1 cellular context compared by ENCODE assay signal in the genomic region with DNA sequence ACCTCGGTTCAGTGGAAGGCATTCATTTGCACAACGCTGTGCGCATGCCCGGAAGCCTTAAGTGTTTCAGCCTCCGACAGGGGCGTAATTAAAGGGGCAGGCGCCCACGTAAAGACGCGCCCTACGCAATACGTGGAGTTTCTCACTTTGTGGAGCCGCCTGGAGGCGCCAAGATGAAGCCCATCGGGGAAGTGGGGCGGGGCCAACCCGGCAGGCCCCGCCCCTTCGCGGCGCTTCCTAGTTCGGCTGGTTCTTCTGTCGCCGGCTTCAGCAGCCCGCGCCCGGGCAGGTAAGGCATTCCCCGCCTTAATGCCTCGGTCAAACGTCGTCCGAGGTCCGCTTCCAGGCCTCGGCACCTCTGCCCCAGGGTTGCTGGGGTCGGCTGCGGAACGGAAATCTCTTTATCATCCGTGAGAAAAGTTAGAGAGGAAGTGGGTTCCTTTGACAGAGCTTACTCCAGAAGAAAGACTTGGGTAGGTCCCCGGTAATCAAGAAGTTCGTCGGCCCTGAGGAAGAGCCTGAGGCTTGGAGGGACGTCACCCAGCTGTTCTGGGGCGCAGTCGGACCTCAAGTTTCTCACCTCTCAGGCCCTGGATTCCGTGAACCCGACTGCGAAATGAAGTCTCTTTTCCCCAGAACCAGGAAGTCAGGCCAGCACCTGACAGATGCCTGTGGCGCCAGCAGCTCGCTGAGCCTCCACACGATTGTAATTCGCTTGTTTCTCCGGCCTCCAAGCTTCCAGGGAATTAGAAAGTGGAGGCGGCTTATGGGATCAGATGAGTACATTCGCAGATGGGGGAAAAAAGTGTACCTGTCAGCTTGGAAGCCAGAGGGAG.
TF ChIP-seq lines count a peak whose summit lies in the region.

A gene (plus strand): TSS at position 224 of the 836 bp plus-strand sequence. CDS start 9,161 bp downstream, outside the sequence.
A gene with protein sequence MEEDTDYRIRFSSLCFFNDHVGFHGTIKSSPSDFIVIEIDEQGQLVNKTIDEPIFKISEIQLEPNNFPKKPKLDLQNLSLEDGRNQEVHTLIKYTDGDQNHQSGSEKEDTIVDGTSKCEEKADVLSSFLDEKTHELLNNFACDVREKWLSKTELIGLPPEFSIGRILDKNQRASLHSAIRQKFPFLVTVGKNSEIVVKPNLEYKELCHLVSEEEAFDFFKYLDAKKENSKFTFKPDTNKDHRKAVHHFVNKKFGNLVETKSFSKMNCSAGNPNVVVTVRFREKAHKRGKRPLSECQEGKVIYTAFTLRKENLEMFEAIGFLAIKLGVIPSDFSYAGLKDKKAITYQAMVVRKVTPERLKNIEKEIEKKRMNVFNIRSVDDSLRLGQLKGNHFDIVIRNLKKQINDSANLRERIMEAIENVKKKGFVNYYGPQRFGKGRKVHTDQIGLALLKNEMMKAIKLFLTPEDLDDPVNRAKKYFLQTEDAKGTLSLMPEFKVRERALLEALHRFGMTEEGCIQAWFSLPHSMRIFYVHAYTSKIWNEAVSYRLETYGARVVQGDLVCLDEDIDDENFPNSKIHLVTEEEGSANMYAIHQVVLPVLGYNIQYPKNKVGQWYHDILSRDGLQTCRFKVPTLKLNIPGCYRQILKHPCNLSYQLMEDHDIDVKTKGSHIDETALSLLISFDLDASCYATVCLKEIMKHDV (minus strand): TSS at position 63 of the 836 bp plus-strand sequence. CDS start 3,545 bp downstream, outside the sequence.

TF ChIP-seq in GM12878, 131 proteins besides CTCF, POLR2A, EP300 and RAD21 (continued from another document and continues in another):
- TF ChIP-seq, protein P1, sequence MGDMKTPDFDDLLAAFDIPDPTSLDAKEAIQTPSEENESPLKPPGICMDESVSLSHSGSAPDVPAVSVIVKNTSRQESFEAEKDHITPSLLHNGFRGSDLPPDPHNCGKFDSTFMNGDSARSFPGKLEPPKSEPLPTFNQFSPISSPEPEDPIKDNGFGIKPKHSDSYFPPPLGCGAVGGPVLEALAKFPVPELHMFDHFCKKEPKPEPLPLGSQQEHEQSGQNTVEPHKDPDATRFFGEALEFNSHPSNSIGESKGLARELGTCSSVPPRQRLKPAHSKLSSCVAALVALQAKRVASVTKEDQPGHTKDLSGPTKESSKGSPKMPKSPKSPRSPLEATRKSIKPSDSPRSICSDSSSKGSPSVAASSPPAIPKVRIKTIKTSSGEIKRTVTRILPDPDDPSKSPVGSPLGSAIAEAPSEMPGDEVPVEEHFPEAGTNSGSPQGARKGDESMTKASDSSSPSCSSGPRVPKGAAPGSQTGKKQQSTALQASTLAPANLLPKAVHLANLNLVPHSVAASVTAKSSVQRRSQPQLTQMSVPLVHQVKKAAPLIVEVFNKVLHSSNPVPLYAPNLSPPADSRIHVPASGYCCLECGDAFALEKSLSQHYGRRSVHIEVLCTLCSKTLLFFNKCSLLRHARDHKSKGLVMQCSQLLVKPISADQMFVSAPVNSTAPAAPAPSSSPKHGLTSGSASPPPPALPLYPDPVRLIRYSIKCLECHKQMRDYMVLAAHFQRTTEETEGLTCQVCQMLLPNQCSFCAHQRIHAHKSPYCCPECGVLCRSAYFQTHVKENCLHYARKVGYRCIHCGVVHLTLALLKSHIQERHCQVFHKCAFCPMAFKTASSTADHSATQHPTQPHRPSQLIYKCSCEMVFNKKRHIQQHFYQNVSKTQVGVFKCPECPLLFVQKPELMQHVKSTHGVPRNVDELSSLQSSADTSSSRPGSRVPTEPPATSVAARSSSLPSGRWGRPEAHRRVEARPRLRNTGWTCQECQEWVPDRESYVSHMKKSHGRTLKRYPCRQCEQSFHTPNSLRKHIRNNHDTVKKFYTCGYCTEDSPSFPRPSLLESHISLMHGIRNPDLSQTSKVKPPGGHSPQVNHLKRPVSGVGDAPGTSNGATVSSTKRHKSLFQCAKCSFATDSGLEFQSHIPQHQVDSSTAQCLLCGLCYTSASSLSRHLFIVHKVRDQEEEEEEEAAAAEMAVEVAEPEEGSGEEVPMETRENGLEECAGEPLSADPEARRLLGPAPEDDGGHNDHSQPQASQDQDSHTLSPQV (IDR thresholded peaks at IDR 0.05) = no peak
- TF ChIP-seq, protein P2, sequence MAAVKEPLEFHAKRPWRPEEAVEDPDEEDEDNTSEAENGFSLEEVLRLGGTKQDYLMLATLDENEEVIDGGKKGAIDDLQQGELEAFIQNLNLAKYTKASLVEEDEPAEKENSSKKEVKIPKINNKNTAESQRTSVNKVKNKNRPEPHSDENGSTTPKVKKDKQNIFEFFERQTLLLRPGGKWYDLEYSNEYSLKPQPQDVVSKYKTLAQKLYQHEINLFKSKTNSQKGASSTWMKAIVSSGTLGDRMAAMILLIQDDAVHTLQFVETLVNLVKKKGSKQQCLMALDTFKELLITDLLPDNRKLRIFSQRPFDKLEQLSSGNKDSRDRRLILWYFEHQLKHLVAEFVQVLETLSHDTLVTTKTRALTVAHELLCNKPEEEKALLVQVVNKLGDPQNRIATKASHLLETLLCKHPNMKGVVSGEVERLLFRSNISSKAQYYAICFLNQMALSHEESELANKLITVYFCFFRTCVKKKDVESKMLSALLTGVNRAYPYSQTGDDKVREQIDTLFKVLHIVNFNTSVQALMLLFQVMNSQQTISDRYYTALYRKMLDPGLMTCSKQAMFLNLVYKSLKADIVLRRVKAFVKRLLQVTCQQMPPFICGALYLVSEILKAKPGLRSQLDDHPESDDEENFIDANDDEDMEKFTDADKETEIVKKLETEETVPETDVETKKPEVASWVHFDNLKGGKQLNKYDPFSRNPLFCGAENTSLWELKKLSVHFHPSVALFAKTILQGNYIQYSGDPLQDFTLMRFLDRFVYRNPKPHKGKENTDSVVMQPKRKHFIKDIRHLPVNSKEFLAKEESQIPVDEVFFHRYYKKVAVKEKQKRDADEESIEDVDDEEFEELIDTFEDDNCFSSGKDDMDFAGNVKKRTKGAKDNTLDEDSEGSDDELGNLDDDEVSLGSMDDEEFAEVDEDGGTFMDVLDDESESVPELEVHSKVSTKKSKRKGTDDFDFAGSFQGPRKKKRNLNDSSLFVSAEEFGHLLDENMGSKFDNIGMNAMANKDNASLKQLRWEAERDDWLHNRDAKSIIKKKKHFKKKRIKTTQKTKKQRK (IDR thresholded peaks at IDR 0.05; ENCODE audit: low read depth, low read length) = no peak
- TF ChIP-seq CBX3 (IDR thresholded peaks at IDR 0.05; ENCODE audit: borderline replicate concordance, low read depth) (no peak), RELA (IDR thresholded peaks at IDR 0.05; ENCODE audit: borderline replicate concordance, partially characterized antibody) (no peak), KAT2A (conservative IDR thresholded peaks at IDR 0.05; ENCODE audit: control insufficient read depth, low read depth, low read length) (no peak), PAX8 (IDR thresholded peaks at IDR 0.05) (no peak), NR2C1 (IDR thresholded peaks at IDR 0.05) (no peak; the same call in 1 of the 2 replicates), NR2C2 (IDR thresholded peaks at IDR 0.05; ENCODE audit: borderline replicate concordance, control insufficient read depth, insufficient read length, low read depth) (no peak), PML (IDR thresholded peaks at IDR 0.05; ENCODE audit: low read length) (peak; percentile 92), MTA2 (IDR thresholded peaks at IDR 0.05; ENCODE audit: low read depth) (no peak), ZNF24 (IDR thresholded peaks at IDR 0.05) (no peak), TCF3 (IDR thresholded peaks at IDR 0.05; ENCODE audit: borderline replicate concordance, insufficient read depth, low read depth, low read length) (0 out of 2 replicates have a peak, but pooled peaks have one; percentile 40), EED (IDR thresholded peaks at IDR 0.05; ENCODE audit: low read depth) (peak; percentile 43; the same call in 1 of the 2 replicates), EGR1 (IDR thresholded peaks at IDR 0.05; ENCODE audit: borderline replicate concordance in 1 of 2, low read depth in 2 of 2, low read length in 2 of 2) (peak; percentile 45 to 92; a peak in 2 of 3 replicates), STAT1 (conservative IDR thresholded peaks at IDR 0.05) (no peak), CHD4 (IDR thresholded peaks at IDR 0.05) (no peak), CHD2 (IDR thresholded peaks at IDR 0.05; ENCODE audit: borderline replicate concordance, low read depth, low read length) (no peak), MXI1 (IDR thresholded peaks at IDR 0.05; ENCODE audit: low read depth, low read length) (peak; percentile 44; the same call in 1 of the 2 replicates), JUNB (IDR thresholded peaks at IDR 0.05) (no peak), ZNF217 (IDR thresholded peaks at IDR 0.05) (no peak), SMAD1 (IDR thresholded peaks at IDR 0.05; ENCODE audit: low read depth, partially characterized antibody) (no peak), NFIC (IDR thresholded peaks at IDR 0.05; ENCODE audit: low read depth, low read length) (no peak), RAD51 (IDR thresholded peaks at IDR 0.05) (peak; percentile 39; the same call in 1 of the 2 replicates), BHLHE40 (IDR thresholded peaks at IDR 0.05; ENCODE audit: borderline replicate concordance in 1 of 2, low read depth in 2 of 2, low read length in 1 of 2) (no peak), BCL11A (IDR thresholded peaks at IDR 0.05; ENCODE audit: low read depth, low read length) (no peak), ZNF207 (IDR thresholded peaks at IDR 0.05; ENCODE audit: borderline replicate concordance) (no peak), YBX1 (IDR thresholded peaks at IDR 0.05) (no peak), NRF1 (conservative IDR thresholded peaks at IDR 0.05; ENCODE audit: low read depth, low read length) (peak; percentile 66), MEF2B (IDR thresholded peaks at IDR 0.05; ENCODE audit: partially characterized antibody, poor library complexity, severe bottlenecking) (no peak), FOXM1 (IDR thresholded peaks at IDR 0.05; ENCODE audit: low read depth, low read length) (no peak), POLR2AphosphoS5 (IDR thresholded peaks at IDR 0.05; ENCODE audit: low read length) (peak; percentile 93), ZBED1 (IDR thresholded peaks at IDR 0.05; ENCODE audit: borderline replicate concordance) (no peak), WRNIP1 (IDR thresholded peaks at IDR 0.05; ENCODE audit: borderline replicate concordance, low read depth, low read length) (no peak), SP1 (IDR thresholded peaks at IDR 0.05; ENCODE audit: low read depth, low read length) (no peak), NBN (IDR thresholded peaks at IDR 0.05) (peak; percentile 32; the same call in 1 of the 2 replicates), DPF2 (IDR thresholded peaks at IDR 0.05) (peak; percentile 48; the same call in 1 of the 2 replicates), YY1 (IDR thresholded peaks at IDR 0.05; ENCODE audit: low read depth, low read length) (0 out of 2 replicates have a peak, but pooled peaks have one; percentile 61), HDAC6 (IDR thresholded peaks at IDR 0.05; ENCODE audit: unreplicated experiment) (no peak)
- TF ChIP-seq, protein P3, sequence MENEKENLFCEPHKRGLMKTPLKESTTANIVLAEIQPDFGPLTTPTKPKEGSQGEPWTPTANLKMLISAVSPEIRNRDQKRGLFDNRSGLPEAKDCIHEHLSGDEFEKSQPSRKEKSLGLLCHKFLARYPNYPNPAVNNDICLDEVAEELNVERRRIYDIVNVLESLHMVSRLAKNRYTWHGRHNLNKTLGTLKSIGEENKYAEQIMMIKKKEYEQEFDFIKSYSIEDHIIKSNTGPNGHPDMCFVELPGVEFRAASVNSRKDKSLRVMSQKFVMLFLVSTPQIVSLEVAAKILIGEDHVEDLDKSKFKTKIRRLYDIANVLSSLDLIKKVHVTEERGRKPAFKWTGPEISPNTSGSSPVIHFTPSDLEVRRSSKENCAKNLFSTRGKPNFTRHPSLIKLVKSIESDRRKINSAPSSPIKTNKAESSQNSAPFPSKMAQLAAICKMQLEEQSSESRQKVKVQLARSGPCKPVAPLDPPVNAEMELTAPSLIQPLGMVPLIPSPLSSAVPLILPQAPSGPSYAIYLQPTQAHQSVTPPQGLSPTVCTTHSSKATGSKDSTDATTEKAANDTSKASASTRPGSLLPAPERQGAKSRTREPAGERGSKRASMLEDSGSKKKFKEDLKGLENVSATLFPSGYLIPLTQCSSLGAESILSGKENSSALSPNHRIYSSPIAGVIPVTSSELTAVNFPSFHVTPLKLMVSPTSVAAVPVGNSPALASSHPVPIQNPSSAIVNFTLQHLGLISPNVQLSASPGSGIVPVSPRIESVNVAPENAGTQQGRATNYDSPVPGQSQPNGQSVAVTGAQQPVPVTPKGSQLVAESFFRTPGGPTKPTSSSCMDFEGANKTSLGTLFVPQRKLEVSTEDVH (IDR thresholded peaks at IDR 0.05; ENCODE audit: low read depth, partially characterized antibody) = peak; percentile 42
- TF ChIP-seq, protein P4, sequence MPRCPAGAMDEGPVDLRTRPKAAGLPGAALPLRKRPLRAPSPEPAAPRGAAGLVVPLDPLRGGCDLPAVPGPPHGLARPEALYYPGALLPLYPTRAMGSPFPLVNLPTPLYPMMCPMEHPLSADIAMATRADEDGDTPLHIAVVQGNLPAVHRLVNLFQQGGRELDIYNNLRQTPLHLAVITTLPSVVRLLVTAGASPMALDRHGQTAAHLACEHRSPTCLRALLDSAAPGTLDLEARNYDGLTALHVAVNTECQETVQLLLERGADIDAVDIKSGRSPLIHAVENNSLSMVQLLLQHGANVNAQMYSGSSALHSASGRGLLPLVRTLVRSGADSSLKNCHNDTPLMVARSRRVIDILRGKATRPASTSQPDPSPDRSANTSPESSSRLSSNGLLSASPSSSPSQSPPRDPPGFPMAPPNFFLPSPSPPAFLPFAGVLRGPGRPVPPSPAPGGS (IDR thresholded peaks at IDR 0.05; ENCODE audit: borderline replicate concordance, insufficient read depth, low read depth, low read length, poor library complexity, severe bottlenecking) = no peak
- TF ChIP-seq, protein P5, sequence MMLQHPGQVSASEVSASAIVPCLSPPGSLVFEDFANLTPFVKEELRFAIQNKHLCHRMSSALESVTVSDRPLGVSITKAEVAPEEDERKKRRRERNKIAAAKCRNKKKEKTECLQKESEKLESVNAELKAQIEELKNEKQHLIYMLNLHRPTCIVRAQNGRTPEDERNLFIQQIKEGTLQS (IDR thresholded peaks at IDR 0.05; ENCODE audit: borderline replicate concordance, extremely low read depth, low read depth, low read length) = no peak
- TF ChIP-seq, protein P6, sequence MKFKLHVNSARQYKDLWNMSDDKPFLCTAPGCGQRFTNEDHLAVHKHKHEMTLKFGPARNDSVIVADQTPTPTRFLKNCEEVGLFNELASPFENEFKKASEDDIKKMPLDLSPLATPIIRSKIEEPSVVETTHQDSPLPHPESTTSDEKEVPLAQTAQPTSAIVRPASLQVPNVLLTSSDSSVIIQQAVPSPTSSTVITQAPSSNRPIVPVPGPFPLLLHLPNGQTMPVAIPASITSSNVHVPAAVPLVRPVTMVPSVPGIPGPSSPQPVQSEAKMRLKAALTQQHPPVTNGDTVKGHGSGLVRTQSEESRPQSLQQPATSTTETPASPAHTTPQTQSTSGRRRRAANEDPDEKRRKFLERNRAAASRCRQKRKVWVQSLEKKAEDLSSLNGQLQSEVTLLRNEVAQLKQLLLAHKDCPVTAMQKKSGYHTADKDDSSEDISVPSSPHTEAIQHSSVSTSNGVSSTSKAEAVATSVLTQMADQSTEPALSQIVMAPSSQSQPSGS (IDR thresholded peaks at IDR 0.05; ENCODE audit: low read length) = no peak
